8 cellular contexts compared by ENCODE assay signal in the genomic region with DNA sequence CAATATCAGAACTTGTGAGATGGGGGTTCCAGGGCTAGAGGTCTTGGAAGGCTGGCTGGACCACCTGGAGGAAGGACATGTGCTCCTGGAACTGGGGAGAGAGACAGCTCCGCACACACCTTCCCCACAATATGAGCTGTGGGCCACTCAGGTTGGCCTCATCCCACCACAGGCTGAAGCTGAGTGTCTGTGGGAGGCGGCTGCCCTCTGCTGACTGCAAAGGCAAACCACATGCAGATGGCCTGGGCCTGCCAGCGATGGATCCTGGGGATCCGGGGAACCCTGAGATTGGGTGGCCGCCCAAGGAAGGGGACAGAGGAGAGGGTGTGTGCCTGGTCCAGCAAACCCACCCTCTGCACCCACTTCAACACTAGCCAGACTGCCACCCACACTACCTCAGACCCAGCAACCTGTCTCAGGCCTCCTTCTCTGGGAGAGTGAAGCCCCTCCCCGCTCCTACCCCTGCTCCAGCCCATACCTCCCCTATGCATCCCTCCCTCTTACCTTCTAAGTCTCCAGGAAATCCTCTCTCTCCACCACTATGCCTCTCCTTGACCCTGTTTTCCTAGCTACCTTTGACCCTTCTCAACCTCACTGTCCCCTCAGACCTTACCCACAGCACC.
DNase-seq lines count a peak whose midpoint lies in the region; ATAC-seq lines count a peak whose summit lies in the region.

No MANE protein-coding gene starts in this region.

- peak; percentile 8 for DNase-seq in SIG-M5 treated with dmso at 0.1 percent for 504 hours (lab: John Stamatoyannopoulos, UW; ENCODE audit: unreplicated experiment)
- DNase-seq in SIG-M5 (lab: John Stamatoyannopoulos, UW): no peak
- DNase-seq in NCI-H2171 (lab: John Stamatoyannopoulos, UW): peak; percentile 62
- DNase-seq in activated CD4-positive, CD25-positive, alpha-beta regulatory T cell treated with anti-CD3 and anti-CD28 coated beads, Interleukin-2, amount 50 U/mL, for 72 hours: peak; percentile 64
- DNase-seq in central memory CD4-positive, alpha-beta T cell: peak; percentile 34
- DNase-seq in left kidney (ENCODE audit: low read depth, low spot score): peak; percentile 84
- DNase-seq in stimulated activated CD4-positive, alpha-beta T cell treated with anti-CD3 and anti-CD28 coated beads, Interleukin-4, amount 100 ng/mL, for 48 hours (ENCODE audit: low read depth in 2 of 2): peak; percentile 47 to 52

- ATAC-seq in GM19395 (IDR thresholded peaks at IDR 0.05; ENCODE audit: unreplicated experiment): no peak
